27 cellular contexts compared by ENCODE assay signal in genomic region chr6:100946021-100946540, GRCh38.
"Had no signal": no experiment of that assay in that cellular context is flagged by ENCODE, and none has a peak within 500 bp of the region (broad histone marks: within the 10 kb centered on the region; RNA-seq: fewer than 3 reads in every experiment).

No MANE protein-coding gene starts in this region.

- DNase-seq: naive thymus-derived CD8-positive, alpha-beta T cell; nephron progenitor cell; nucleus accumbens; pancreas; right cardiac atrium; right lobe of liver; sigmoid colon; spleen; stimulated activated CD4-positive, alpha-beta T cell treated with anti-CD3 and anti-CD28 coated beads, Interleukin-12 subunit alpha, Interleukin-12 subunit beta, amount 100 ng/mL, for 4 hours; stimulated activated CD4-positive, alpha-beta T cell treated with anti-CD3 and anti-CD28 coated beads, Interleukin-1b, Interleukin-23, amount 100 ng/mL, for 48 hours; stimulated activated CD4-positive, alpha-beta T cell treated with anti-CD3 and anti-CD28 coated beads, Interleukin-4, amount 100 ng/mL, for 1 hour; stimulated activated CD4-positive, alpha-beta T cell treated with anti-CD3 and anti-CD28 coated beads, Interleukin-4, amount 100 ng/mL, for 4 hours; stimulated activated CD8-positive, alpha-beta memory T cell treated with anti-CD3 and anti-CD28 coated beads, Interleukin-4, amount 100 ng/mL, for 48 hours; stimulated activated naive CD4-positive, alpha-beta T cell; stimulated activated naive CD8-positive, alpha-beta T cell treated with anti-CD3 and anti-CD28 coated beads, Interleukin-15, amount 100 ng/mL, for 72 hours; stimulated activated naive CD8-positive, alpha-beta T cell treated with anti-CD3 and anti-CD28 coated beads, Interleukin-15, Interleukin-2, amounts not matched to agents 100 U/mL and 50 U/mL, for 24 hours; substantia nigra; testis; tibial artery; transverse colon; upper lobe of right lung; uterus had no signal

- H3K36me3 ChIP-seq: neutrophil, pancreas, prostate gland, right lobe of liver, sigmoid colon, spleen, suprapubic skin, tibial artery, transverse colon, upper lobe of right lung, uterus had no signal

- H3K27me3 ChIP-seq: neutrophil, pancreas, right lobe of liver, sigmoid colon, spleen, suprapubic skin, testis, tibial artery, transverse colon, upper lobe of right lung, uterus had no signal

- H3K27ac ChIP-seq: neutrophil, pancreas, prostate gland, right lobe of liver, sigmoid colon, skin epidermis, spleen, suprapubic skin, testis, tibial artery, transverse colon, upper lobe of right lung, uterus had no signal

- H3K9me3 ChIP-seq: neutrophil, pancreas, prostate gland, right lobe of liver, sigmoid colon, suprapubic skin, testis, tibial artery, upper lobe of right lung, uterus had no signal

- H3K4me3 ChIP-seq: pancreas, prostate gland, right lobe of liver, sigmoid colon, skin epidermis, smooth muscle cell, spleen, suprapubic skin, testis, tibial artery, transverse colon, upper lobe of right lung, uterus had no signal

- FAIRE-seq: pancreas had no signal

- H3K4me1 ChIP-seq: pancreas, prostate gland, right lobe of liver, sigmoid colon, spleen, suprapubic skin, testis, tibial artery, transverse colon, upper lobe of right lung, uterus had no signal
